ENCODE assay signal across 1 cellular context in genomic region chr19:3899531-3900294, GRCh38.
TF ChIP-seq lines count a peak whose summit lies in the region.

No MANE protein-coding gene starts in this region.

TF ChIP-seq in K562, 482 proteins besides CTCF, POLR2A, EP300 and RAD21:
- TF ChIP-seq, protein P1, sequence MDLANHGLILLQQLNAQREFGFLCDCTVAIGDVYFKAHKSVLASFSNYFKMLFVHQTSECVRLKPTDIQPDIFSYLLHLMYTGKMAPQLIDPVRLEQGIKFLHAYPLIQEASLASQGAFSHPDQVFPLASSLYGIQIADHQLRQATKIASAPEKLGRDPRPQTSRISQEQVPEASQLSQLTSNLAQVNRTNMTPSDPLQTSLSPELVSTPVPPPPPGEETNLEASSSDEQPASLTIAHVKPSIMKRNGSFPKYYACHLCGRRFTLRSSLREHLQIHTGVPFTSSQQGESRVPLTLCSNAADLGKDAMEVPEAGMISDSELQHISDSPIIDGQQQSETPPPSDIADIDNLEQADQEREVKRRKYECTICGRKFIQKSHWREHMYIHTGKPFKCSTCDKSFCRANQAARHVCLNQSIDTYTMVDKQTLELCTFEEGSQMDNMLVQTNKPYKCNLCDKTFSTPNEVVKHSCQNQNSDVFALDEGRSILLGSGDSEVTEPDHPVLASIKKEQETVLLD (IDR thresholded peaks at IDR 0.05) = 0 out of 2 replicates have a peak, but pooled peaks have one; percentile 49
- TF ChIP-seq ZNF217 (CRISPR knock-in tag; IDR thresholded peaks at IDR 0.05) (no peak), DMBX1 (CRISPR knock-in tag; IDR thresholded peaks at IDR 0.05; ENCODE audit: borderline replicate concordance) (no peak)
- TF ChIP-seq, protein P2, sequence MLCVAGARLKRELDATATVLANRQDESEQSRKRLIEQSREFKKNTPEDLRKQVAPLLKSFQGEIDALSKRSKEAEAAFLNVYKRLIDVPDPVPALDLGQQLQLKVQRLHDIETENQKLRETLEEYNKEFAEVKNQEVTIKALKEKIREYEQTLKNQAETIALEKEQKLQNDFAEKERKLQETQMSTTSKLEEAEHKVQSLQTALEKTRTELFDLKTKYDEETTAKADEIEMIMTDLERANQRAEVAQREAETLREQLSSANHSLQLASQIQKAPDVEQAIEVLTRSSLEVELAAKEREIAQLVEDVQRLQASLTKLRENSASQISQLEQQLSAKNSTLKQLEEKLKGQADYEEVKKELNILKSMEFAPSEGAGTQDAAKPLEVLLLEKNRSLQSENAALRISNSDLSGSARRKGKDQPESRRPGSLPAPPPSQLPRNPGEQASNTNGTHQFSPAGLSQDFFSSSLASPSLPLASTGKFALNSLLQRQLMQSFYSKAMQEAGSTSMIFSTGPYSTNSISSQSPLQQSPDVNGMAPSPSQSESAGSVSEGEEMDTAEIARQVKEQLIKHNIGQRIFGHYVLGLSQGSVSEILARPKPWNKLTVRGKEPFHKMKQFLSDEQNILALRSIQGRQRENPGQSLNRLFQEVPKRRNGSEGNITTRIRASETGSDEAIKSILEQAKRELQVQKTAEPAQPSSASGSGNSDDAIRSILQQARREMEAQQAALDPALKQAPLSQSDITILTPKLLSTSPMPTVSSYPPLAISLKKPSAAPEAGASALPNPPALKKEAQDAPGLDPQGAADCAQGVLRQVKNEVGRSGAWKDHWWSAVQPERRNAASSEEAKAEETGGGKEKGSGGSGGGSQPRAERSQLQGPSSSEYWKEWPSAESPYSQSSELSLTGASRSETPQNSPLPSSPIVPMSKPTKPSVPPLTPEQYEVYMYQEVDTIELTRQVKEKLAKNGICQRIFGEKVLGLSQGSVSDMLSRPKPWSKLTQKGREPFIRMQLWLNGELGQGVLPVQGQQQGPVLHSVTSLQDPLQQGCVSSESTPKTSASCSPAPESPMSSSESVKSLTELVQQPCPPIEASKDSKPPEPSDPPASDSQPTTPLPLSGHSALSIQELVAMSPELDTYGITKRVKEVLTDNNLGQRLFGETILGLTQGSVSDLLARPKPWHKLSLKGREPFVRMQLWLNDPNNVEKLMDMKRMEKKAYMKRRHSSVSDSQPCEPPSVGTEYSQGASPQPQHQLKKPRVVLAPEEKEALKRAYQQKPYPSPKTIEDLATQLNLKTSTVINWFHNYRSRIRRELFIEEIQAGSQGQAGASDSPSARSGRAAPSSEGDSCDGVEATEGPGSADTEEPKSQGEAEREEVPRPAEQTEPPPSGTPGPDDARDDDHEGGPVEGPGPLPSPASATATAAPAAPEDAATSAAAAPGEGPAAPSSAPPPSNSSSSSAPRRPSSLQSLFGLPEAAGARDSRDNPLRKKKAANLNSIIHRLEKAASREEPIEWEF (CRISPR knock-in tag; IDR thresholded peaks at IDR 0.05) = peak; percentile 100
